ENCODE assay signal across 34 cellular contexts in genomic region chr2:19837235-19837766, GRCh38.
DNase-seq lines count a peak whose midpoint lies in the region; ATAC-seq and TF ChIP-seq lines count a peak whose summit lies in the region.
"Had no signal": no experiment of that assay in that cellular context is flagged by ENCODE, and none has a peak within 500 bp of the region (broad histone marks: within the 10 kb centered on the region; RNA-seq: fewer than 3 reads in every experiment).

No MANE protein-coding gene starts in this region.

- peak overlapping the region; percentile 7 for H3K4me3 Mint-ChIP-seq in chondrocyte (ENCODE audit: unreplicated experiment)
- H3K4me3 Mint-ChIP-seq in activated CD4-positive, alpha-beta memory T cell treated with anti-CD3 and anti-CD28 coated beads, Interleukin-2, amount 10 ng/mL, durations not matched to agents 7 days and 5 days, result no peak overlapping the region
- H3K4me3 Mint-ChIP-seq: activated CD8-positive, alpha-beta T cell treated with anti-CD3 and anti-CD28 coated beads, Interleukin-2, amount 10 ng/mL, durations not matched to agents 7 days and 5 days; CD8-positive, alpha-beta T cell; central memory CD8-positive, alpha-beta T cell; naive B cell had no signal

- peak overlapping the region; percentile 80 for H3K27ac Mint-ChIP-seq in chondrocyte (ENCODE audit: unreplicated experiment)
- no peak overlapping the region for H3K27ac Mint-ChIP-seq in activated CD4-positive, alpha-beta memory T cell treated with anti-CD3 and anti-CD28 coated beads, Interleukin-2, amount 10 ng/mL, durations not matched to agents 7 days and 5 days
- H3K27ac Mint-ChIP-seq: activated CD8-positive, alpha-beta T cell treated with anti-CD3 and anti-CD28 coated beads, Interleukin-2, amount 10 ng/mL, durations not matched to agents 7 days and 5 days; CD8-positive, alpha-beta T cell; naive B cell had no signal

- no peaks in the 10 kb centered on the region for H3K27me3 ChIP-seq in tibial artery
- peaks cover 5% of the 10 kb centered on the region; the same call in 1 of the 2 replicates for H3K27me3 ChIP-seq in BE2C
- H3K27me3 ChIP-seq: left lung, sigmoid colon, suprapubic skin, uterus had no signal

- peaks cover 0 to 30% (median 14%) of the 10 kb centered on the region in 4 donors for H3K4me1 ChIP-seq in tibial artery
- H3K4me1 ChIP-seq in BE2C, result no peaks in the 10 kb centered on the region
- H3K4me1 ChIP-seq: HAP-1, left lung, psoas muscle, suprapubic skin, uterus had no signal

- POLR2A ChIA-PET in activated CD4-positive, alpha-beta memory T cell treated with anti-CD3 and anti-CD28 coated beads, Interleukin-2, amount 10 ng/mL, durations not matched to agents 7 days and 5 days (lab: Charles Lee), result no interaction called here

- H3K4me1 Mint-ChIP-seq in chondrocyte (ENCODE audit: low read depth), result peaks cover 34% of the 10 kb centered on the region
- peaks cover 3% of the 10 kb centered on the region for H3K4me1 Mint-ChIP-seq in activated CD4-positive, alpha-beta memory T cell treated with anti-CD3 and anti-CD28 coated beads, Interleukin-2, amount 10 ng/mL, durations not matched to agents 7 days and 5 days
- H3K4me1 Mint-ChIP-seq: central memory CD8-positive, alpha-beta T cell; naive B cell had no signal

- peak; percentile 7 for DNase-seq in NCI-H1105 treated with DMSO at 0.1 percent for 48 hours (lab: John Stamatoyannopoulos, UW)
- DNase-seq in NCI-H1105 (lab: John Stamatoyannopoulos, UW), result no peak
- DNase-seq in NCI-H345 (lab: John Stamatoyannopoulos, UW), result peak; percentile 41
- no peak for DNase-seq in chondrocyte (ENCODE audit: low spot score)
- no peak for DNase-seq in tibial artery
- DNase-seq in BE2C, result no peak
- no peak for DNase-seq in activated CD4-positive, alpha-beta memory T cell treated with anti-CD3 and anti-CD28 coated beads, Interleukin-2, amount 10 ng/mL, durations not matched to agents 7 days and 5 days
- DNase-seq: 8988T; activated CD4-positive, alpha-beta T cell treated with anti-CD3 and anti-CD28 coated beads for 1 hour; activated CD8-positive, alpha-beta T cell treated with anti-CD3 and anti-CD28 coated beads, Interleukin-2, amount 10 ng/mL, durations not matched to agents 7 days and 5 days; activated gamma-delta T cell; activated T-cell treated with anti-CD3 and anti-CD28 coated beads for 4 hours; AML-193; CD8-positive, alpha-beta T cell; dorsolateral prefrontal cortex; GDM1; left lung; mesendoderm; naive B cell; NCI-H1417 treated with DMSO at 0.1 percent for 48 hours; NCI-H2107; NCI-H82; psoas muscle; sigmoid colon; stimulated activated naive CD4-positive, alpha-beta T cell; T-helper 2 cell; uterus had no signal

- H3K9me3 Mint-ChIP-seq in chondrocyte (ENCODE audit: low read depth), result no peaks in the 10 kb centered on the region
- H3K9me3 Mint-ChIP-seq in activated CD4-positive, alpha-beta memory T cell treated with anti-CD3 and anti-CD28 coated beads, Interleukin-2, amount 10 ng/mL, durations not matched to agents 7 days and 5 days, result no peaks in the 10 kb centered on the region
- H3K9me3 Mint-ChIP-seq: CD8-positive, alpha-beta T cell; central memory CD8-positive, alpha-beta T cell had no signal

- TF ChIP-seq CTCF in chondrocyte (IDR thresholded peaks at IDR 0.05), result no peak
- no peak for TF ChIP-seq CTCF in tibial artery (IDR thresholded peaks at IDR 0.05)
- no peak for TF ChIP-seq CTCF in BE2C (IDR thresholded peaks at IDR 0.05; ENCODE audit: low read depth, low read length)

- peak overlapping the region; percentile 49 to 66 for H3K27ac ChIP-seq in tibial artery
- H3K27ac ChIP-seq: dorsolateral prefrontal cortex, left lung, neutrophil, psoas muscle, suprapubic skin, uterus had no signal

- CTCF ChIA-PET in activated CD4-positive, alpha-beta memory T cell treated with anti-CD3 and anti-CD28 coated beads, Interleukin-2, amount 10 ng/mL, durations not matched to agents 7 days and 5 days (lab: Charles Lee), result no interaction called here

- peaks cover 2% of the 10 kb centered on the region for H3K36me3 Mint-ChIP-seq in chondrocyte (ENCODE audit: low read depth)
- no peaks in the 10 kb centered on the region for H3K36me3 Mint-ChIP-seq in activated CD4-positive, alpha-beta memory T cell treated with anti-CD3 and anti-CD28 coated beads, Interleukin-2, amount 10 ng/mL, durations not matched to agents 7 days and 5 days (ENCODE audit: low read depth)
- H3K36me3 Mint-ChIP-seq: CD8-positive, alpha-beta T cell; naive B cell had no signal

- H3K9me3 ChIP-seq in tibial artery, result no peaks in the 10 kb centered on the region
- H3K9me3 ChIP-seq in BE2C, result no peaks in the 10 kb centered on the region
- H3K9me3 ChIP-seq: HAP-1, left lung, neutrophil, psoas muscle, sigmoid colon, suprapubic skin, uterus had no signal

- no peaks in the 10 kb centered on the region for H3K27me3 Mint-ChIP-seq in chondrocyte (ENCODE audit: low read depth)
- peaks cover 24% of the 10 kb centered on the region for H3K27me3 Mint-ChIP-seq in activated CD4-positive, alpha-beta memory T cell treated with anti-CD3 and anti-CD28 coated beads, Interleukin-2, amount 10 ng/mL, durations not matched to agents 7 days and 5 days

- H3K36me3 ChIP-seq in tibial artery, result no peaks in the 10 kb centered on the region
- H3K36me3 ChIP-seq in BE2C, result no peaks in the 10 kb centered on the region
- H3K36me3 ChIP-seq: HAP-1, left lung, neutrophil, sigmoid colon, suprapubic skin, uterus had no signal

- no peak for ATAC-seq in GM19023 (IDR thresholded peaks at IDR 0.05; ENCODE audit: unreplicated experiment)
- ATAC-seq: activated CD8-positive, alpha-beta T cell treated with anti-CD3 and anti-CD28 coated beads, Interleukin-2, amount 10 ng/mL, durations not matched to agents 7 days and 5 days; CD8-positive, alpha-beta T cell; left lung; psoas muscle; Right ventricle myocardium inferior; SK-N-SH treated with all-trans-retinoic acid at 6 μM for 48 hours had no signal

- H3K4me3 ChIP-seq in tibial artery (no peak overlapping the region), BE2C (ENCODE audit: low read depth, low read length) (no peak overlapping the region)
- H3K4me3 ChIP-seq: dorsolateral prefrontal cortex, HAP-1, left lung, psoas muscle, sigmoid colon, suprapubic skin, uterus had no signal

- intact Hi-C loops in tibial artery (cut with DNase I; ENCODE audit: low total_unique reads), result no loop called here

Comparison
In these comparisons a context has a peak if more than half of its experiments do, and no peak if none do; other contexts are left out.
1. DNase-seq: peak in NCI-H1105 treated with DMSO at 0.1 percent for 48 hours (single experiment) and NCI-H345 (single experiment); none in NCI-H1105 (single experiment), chondrocyte (single experiment), tibial artery (0 of 2), BE2C (single experiment) and activated CD4-positive, alpha-beta memory T cell treated with anti-CD3 and anti-CD28 coated beads, Interleukin-2, amount 10 ng/mL, durations not matched to agents 7 days and 5 days (single experiment).